In genomic region chr1:234996245-234996757, GRCh38 we compare ENCODE assay signal across 13 cellular contexts.
DNase-seq lines count a peak whose midpoint lies in the region; ATAC-seq and TF ChIP-seq lines count a peak whose summit lies in the region.
"Had no signal": no experiment of that assay in that cellular context is flagged by ENCODE, and none has a peak within 500 bp of the region (broad histone marks: within the 10 kb centered on the region; RNA-seq: fewer than 3 reads in every experiment).

No MANE protein-coding gene starts in this region.

- H4K20me1 ChIP-seq in SK-N-SH (ENCODE audit: insufficient read depth) (no peaks in the 10 kb centered on the region), osteoblast (ENCODE audit: insufficient read depth, low read length) (no peaks in the 10 kb centered on the region)

- no peak for TF ChIP-seq RAD21 in SK-N-SH (IDR thresholded peaks at IDR 0.05; ENCODE audit: low read length)

- no peak for TF ChIP-seq EP300 in SK-N-SH (IDR thresholded peaks at IDR 0.05; ENCODE audit: borderline replicate concordance in 1 of 2, low read depth in 1 of 2, low read length in 1 of 2)
- no peak for TF ChIP-seq EP300 in upper lobe of left lung (IDR thresholded peaks at IDR 0.05)

- CTCF ChIA-PET in SK-N-SH (lab: Yijun Ruan, JAX), result interaction anchor here (1.9 kb wide), 1 partner anchor 13 kb away, joined by 5 read pairs; no protein-coding TSS in a partner anchor

- ATAC-seq in SK-N-SH treated with all-trans-retinoic acid at 6 μM for 48 hours (no peak), upper lobe of left lung (ENCODE audit: low FRiP score in 2 of 2) (no peak)

- H3K4me3 ChIP-seq in SK-N-SH (ENCODE audit: low read depth in 2 of 2, low read length in 1 of 2) (no peak overlapping the region), osteoblast (ENCODE audit: insufficient read depth, low read length) (no peak overlapping the region), upper lobe of left lung (no peak overlapping the region)
- H3K4me3 ChIP-seq: SK-N-MC had no signal

- peak overlapping the region; percentile 60; the same call in 1 of the 2 replicates for H3K4me2 ChIP-seq in SK-N-SH
- no peak overlapping the region for H3K4me2 ChIP-seq in osteoblast (ENCODE audit: insufficient read depth, low read length)
- H3K4me2 ChIP-seq: KMS-11 had no signal

- no peak for TF ChIP-seq POLR2A in upper lobe of left lung (IDR thresholded peaks at IDR 0.05)

- POLR2A ChIA-PET in SK-N-SH (lab: Yijun Ruan, JAX), result no interaction called here

- peak overlapping the region; percentile 70; the same call in 1 of the 2 replicates for H3K9ac ChIP-seq in SK-N-SH
- H3K9ac ChIP-seq: KMS-11 had no signal

- no peak for DNase-seq in SK-N-SH
- no peak for DNase-seq in epithelial cell of prostate (ENCODE audit: low read depth, low spot score)
- no peak for DNase-seq in osteoblast (ENCODE audit: insufficient read length, low spot score, missing footprints)
- DNase-seq in upper lobe of left lung, result no peak
- DNase-seq in retina, result no peak
- no peak for DNase-seq in DMS79 (lab: John Stamatoyannopoulos, UW)
- DNase-seq in kidney tubule cell (ENCODE audit: low spot score), result no peak
- DNase-seq: 8988T, endodermal cell, NCI-H1694 treated with DMSO at 0.1 percent for 48 hours had no signal

- H3K27ac ChIP-seq in SK-N-SH (ENCODE audit: low read depth in 2 of 2, low read length in 1 of 2), result peak overlapping the region; percentile 88 to 98; a peak in 3 of 4 replicates
- H3K27ac ChIP-seq in epithelial cell of prostate, result peak overlapping the region; percentile 98
- H3K27ac ChIP-seq in osteoblast (ENCODE audit: low read depth, low read length), result peak overlapping the region; percentile 98
- H3K27ac ChIP-seq in upper lobe of left lung, result peak overlapping the region in 3 of 4 donors; percentile 61 to 89 (median 88)
- H3K27ac ChIP-seq: KMS-11, SK-N-MC had no signal

- H3K4me1 ChIP-seq in SK-N-SH (ENCODE audit: control insufficient read depth in 1 of 2, insufficient read depth in 2 of 2, low read depth in 1 of 2, low read length in 1 of 2), result peaks cover 15 to 17% of the 10 kb centered on the region in 2 experiments
- H3K4me1 ChIP-seq in osteoblast (ENCODE audit: insufficient read depth, low read length), result peaks cover 19% of the 10 kb centered on the region
- peaks cover 15 to 33% (median 23%) of the 10 kb centered on the region in 4 donors for H3K4me1 ChIP-seq in upper lobe of left lung

- H3F3A ChIP-seq in SK-N-SH (replicated peaks; ENCODE audit: insufficient read depth), result peaks cover 23% of the 10 kb centered on the region

- H2AFZ ChIP-seq in SK-N-SH (ENCODE audit: low read depth) (no peak overlapping the region), osteoblast (ENCODE audit: low read length) (no peak overlapping the region)

- no peaks in the 10 kb centered on the region for H3K9me3 ChIP-seq in SK-N-SH
- no peaks in the 10 kb centered on the region for H3K9me3 ChIP-seq in osteoblast (ENCODE audit: low read depth, low read length)
- H3K9me3 ChIP-seq in upper lobe of left lung, result no peaks in the 10 kb centered on the region

- WGBS in SK-N-SH (ENCODE audit: low lambda C conversion rate), result 94% methylated on average over 9 of the region's 9 CpGs
- WGBS in upper lobe of left lung, 2 donors, result 88% methylated on average over 9 of the region's 9 CpGs

- H3K27me3 ChIP-seq in SK-N-SH (ENCODE audit: insufficient read depth) (no peaks in the 10 kb centered on the region), osteoblast (ENCODE audit: insufficient read depth, low read length) (no peaks in the 10 kb centered on the region), upper lobe of left lung (no peaks in the 10 kb centered on the region)

- H3K36me3 ChIP-seq in SK-N-SH (replicated peaks in 1 of 2; ENCODE audit: control insufficient read depth in 1 of 2, insufficient read depth in 2 of 2, low read length in 1 of 2) (no peaks in the 10 kb centered on the region), osteoblast (ENCODE audit: insufficient read depth, low read length) (no peaks in the 10 kb centered on the region), upper lobe of left lung (no peaks in the 10 kb centered on the region)

- TF ChIP-seq CTCF in SK-N-SH (IDR thresholded peaks at IDR 0.05) (no peak), osteoblast (IDR thresholded peaks at IDR 0.05; ENCODE audit: extremely low read depth, low read depth, low read length) (no peak), upper lobe of left lung (IDR thresholded peaks at IDR 0.05) (no peak)

- no peaks in the 10 kb centered on the region for H3K9me2 ChIP-seq in SK-N-SH

- H3K79me2 ChIP-seq in SK-N-SH (ENCODE audit: insufficient read depth) (no peaks in the 10 kb centered on the region), osteoblast (ENCODE audit: insufficient read depth, low read length) (no peaks in the 10 kb centered on the region)

TF ChIP-seq in SK-N-SH, 30 proteins besides CTCF, POLR2A, EP300 and RAD21:
- TF ChIP-seq NRF1 (IDR thresholded peaks at IDR 0.05; ENCODE audit: low read depth, low read length) (no peak), RFX5 (IDR thresholded peaks at IDR 0.05; ENCODE audit: low read length) (no peak), FOXJ3 (CRISPR knock-in tag; IDR thresholded peaks at IDR 0.05) (no peak), RCOR1 (IDR thresholded peaks at IDR 0.05; ENCODE audit: low read length) (no peak), EZH2phosphoT487 (IDR thresholded peaks at IDR 0.05; ENCODE audit: borderline replicate concordance, low read depth) (no peak), RXRA (IDR thresholded peaks at IDR 0.05; ENCODE audit: borderline replicate concordance, low read depth) (no peak), TCF12 (IDR thresholded peaks at IDR 0.05) (no peak), TEAD4 (IDR thresholded peaks at IDR 0.05; ENCODE audit: borderline replicate concordance, insufficient read depth) (no peak), FOXM1 (IDR thresholded peaks at IDR 0.05; ENCODE audit: low read depth) (no peak)
- TF ChIP-seq, protein P1, sequence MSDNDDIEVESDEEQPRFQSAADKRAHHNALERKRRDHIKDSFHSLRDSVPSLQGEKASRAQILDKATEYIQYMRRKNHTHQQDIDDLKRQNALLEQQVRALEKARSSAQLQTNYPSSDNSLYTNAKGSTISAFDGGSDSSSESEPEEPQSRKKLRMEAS (IDR thresholded peaks at IDR 0.05; ENCODE audit: low read depth), result no peak
- TF ChIP-seq, protein P2, sequence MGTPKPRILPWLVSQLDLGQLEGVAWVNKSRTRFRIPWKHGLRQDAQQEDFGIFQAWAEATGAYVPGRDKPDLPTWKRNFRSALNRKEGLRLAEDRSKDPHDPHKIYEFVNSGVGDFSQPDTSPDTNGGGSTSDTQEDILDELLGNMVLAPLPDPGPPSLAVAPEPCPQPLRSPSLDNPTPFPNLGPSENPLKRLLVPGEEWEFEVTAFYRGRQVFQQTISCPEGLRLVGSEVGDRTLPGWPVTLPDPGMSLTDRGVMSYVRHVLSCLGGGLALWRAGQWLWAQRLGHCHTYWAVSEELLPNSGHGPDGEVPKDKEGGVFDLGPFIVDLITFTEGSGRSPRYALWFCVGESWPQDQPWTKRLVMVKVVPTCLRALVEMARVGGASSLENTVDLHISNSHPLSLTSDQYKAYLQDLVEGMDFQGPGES (IDR thresholded peaks at IDR 0.05; ENCODE audit: low read depth, low read length), result no peak

TF ChIP-seq in SK-N-SH treated with all-trans-retinoic acid at 6 μM for 48 hours, 23 proteins besides CTCF, POLR2A, EP300 and RAD21:
- TF ChIP-seq RARB (CRISPR knock-in tag; IDR thresholded peaks at IDR 0.05) (no peak), ZNF565 (CRISPR knock-in tag; conservative IDR thresholded peaks at IDR 0.05; ENCODE audit: low read depth) (no peak), OSR1 (CRISPR knock-in tag; IDR thresholded peaks at IDR 0.05) (no peak)
- TF ChIP-seq, protein P3, sequence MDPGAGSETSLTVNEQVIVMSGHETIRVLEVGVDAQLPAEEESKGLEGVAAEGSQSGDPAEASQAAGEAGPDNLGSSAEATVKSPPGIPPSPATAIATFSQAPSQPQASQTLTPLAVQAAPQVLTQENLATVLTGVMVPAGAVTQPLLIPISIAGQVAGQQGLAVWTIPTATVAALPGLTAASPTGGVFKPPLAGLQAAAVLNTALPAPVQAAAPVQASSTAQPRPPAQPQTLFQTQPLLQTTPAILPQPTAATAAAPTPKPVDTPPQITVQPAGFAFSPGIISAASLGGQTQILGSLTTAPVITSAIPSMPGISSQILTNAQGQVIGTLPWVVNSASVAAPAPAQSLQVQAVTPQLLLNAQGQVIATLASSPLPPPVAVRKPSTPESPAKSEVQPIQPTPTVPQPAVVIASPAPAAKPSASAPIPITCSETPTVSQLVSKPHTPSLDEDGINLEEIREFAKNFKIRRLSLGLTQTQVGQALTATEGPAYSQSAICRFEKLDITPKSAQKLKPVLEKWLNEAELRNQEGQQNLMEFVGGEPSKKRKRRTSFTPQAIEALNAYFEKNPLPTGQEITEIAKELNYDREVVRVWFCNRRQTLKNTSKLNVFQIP (CRISPR knock-in tag; IDR thresholded peaks at IDR 0.05; ENCODE audit: borderline replicate concordance, low read depth), result no peak
